Comparison of ENCODE assay signal across 16 cellular contexts in the genomic region with DNA sequence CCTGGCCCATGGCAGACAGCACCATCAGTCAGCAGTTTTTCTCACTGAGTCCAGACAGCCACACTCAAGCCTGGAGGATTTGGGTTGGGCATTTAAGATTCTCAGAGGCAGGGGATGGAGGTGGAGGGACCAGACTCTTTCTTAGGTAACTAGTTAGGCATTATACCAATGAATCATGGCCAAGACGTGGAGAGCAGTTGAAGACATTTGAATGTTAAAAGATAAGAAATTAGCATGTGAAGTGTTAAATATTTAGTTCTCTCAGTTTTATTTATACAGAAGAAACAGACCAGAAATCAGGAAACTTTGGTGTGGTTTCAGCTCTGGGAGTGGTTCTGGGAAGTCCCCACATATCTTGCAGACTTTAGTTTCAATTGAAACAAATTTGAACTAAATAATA. TPM values are rescaled to one million over a fixed set of nuclear protein-coding genes. Genes with fewer than 3 reads are reported as not detected.
DNase-seq lines count a peak whose midpoint lies in the region; TF ChIP-seq lines count a peak whose summit lies in the region.
"Had no signal": no experiment of that assay in that cellular context is flagged by ENCODE, and none has a peak within 500 bp of the region (broad histone marks: within the 10 kb centered on the region; RNA-seq: fewer than 3 reads in every experiment).

No MANE protein-coding gene starts in this region.

- CTCF ChIA-PET in mammary epithelial cell (lab: Charles Lee; ENCODE audit: low non-redundant PET) = no interaction called here

- H3K23ac ChIP-seq in trophoblast cell (ENCODE audit: low read length) = no peak overlapping the region

- no peak overlapping the region for H2AK5ac ChIP-seq in trophoblast cell (ENCODE audit: low read length)

- no peak overlapping the region for H2BK5ac ChIP-seq in trophoblast cell (ENCODE audit: low read depth, low read length, poor library complexity)

- no peaks in the 10 kb centered on the region for H3K27me3 Mint-ChIP-seq in activated T-cell treated with anti-CD3 and anti-CD28 coated beads, Interleukin-2, amount 50 U/mL, for 24 hours

- TF ChIP-seq POLR2A in spleen (IDR thresholded peaks at IDR 0.05) = no peak

- no peak overlapping the region for H3K4ac ChIP-seq in trophoblast cell (ENCODE audit: low read depth, low read length)

- no TSS peak for BruUV-seq in mammary epithelial cell (replicated peaks; lab: Mats Ljungman, UMichigan)

- in situ Hi-C loops in mammary epithelial cell (cut with MboI; ENCODE audit: low sequenced_read_pairs in 2 of 2) = no loop called here

- H4K20me1 ChIP-seq in mammary epithelial cell (ENCODE audit: insufficient read depth, low read length) = no peaks in the 10 kb centered on the region

- H3K9me3 ChIP-seq in NT2/D1 (ENCODE audit: insufficient read depth, low read length) (no peaks in the 10 kb centered on the region), mammary epithelial cell (replicated peaks; ENCODE audit: insufficient read depth, low read length) (no peaks in the 10 kb centered on the region), spleen (no peaks in the 10 kb centered on the region), trophoblast cell (ENCODE audit: insufficient read depth, low read depth, low read length) (no peaks in the 10 kb centered on the region)
- H3K9me3 ChIP-seq: esophagus muscularis mucosa had no signal

- no peaks in the 10 kb centered on the region for H3K79me1 ChIP-seq in trophoblast cell (ENCODE audit: low read length)

- H3K9me3 Mint-ChIP-seq in activated T-cell treated with anti-CD3 and anti-CD28 coated beads, Interleukin-2, amount 50 U/mL, for 24 hours = no peaks in the 10 kb centered on the region

- H3K4me3 ChIP-seq in NT2/D1 (ENCODE audit: insufficient read length, low read depth) (no peak overlapping the region), mammary epithelial cell (replicated peaks in 1 of 3; ENCODE audit: insufficient read depth in 1 of 3, low read depth in 2 of 3, low read length in 3 of 3) (no peak overlapping the region), spleen (no peak overlapping the region), trophoblast cell (ENCODE audit: low read depth, low read length) (no peak overlapping the region)
- H3K4me3 ChIP-seq: esophagus muscularis mucosa, lung had no signal

- H3K4me3 Mint-ChIP-seq in activated T-cell treated with anti-CD3 and anti-CD28 coated beads, Interleukin-2, amount 50 U/mL, for 24 hours = no peak overlapping the region

- no peaks in the 10 kb centered on the region for H3K27me3 ChIP-seq in NT2/D1 (ENCODE audit: insufficient read depth, insufficient read length)
- no peaks in the 10 kb centered on the region for H3K27me3 ChIP-seq in mammary epithelial cell (ENCODE audit: insufficient read depth, low read length)
- H3K27me3 ChIP-seq in spleen (replicated peaks in 1 of 7) = no peaks in the 10 kb centered on the region
- H3K27me3 ChIP-seq in trophoblast cell (ENCODE audit: insufficient read depth, low read length) = no peaks in the 10 kb centered on the region
- H3K27me3 ChIP-seq: esophagus muscularis mucosa had no signal

- peaks cover 69% of the 10 kb centered on the region for H3K79me2 ChIP-seq in mammary epithelial cell (ENCODE audit: insufficient read depth, low read length)
- peaks cover 2% of the 10 kb centered on the region for H3K79me2 ChIP-seq in trophoblast cell (ENCODE audit: control insufficient read depth, insufficient read depth, low read length, poor library complexity)

- H3K4me2 ChIP-seq in mammary epithelial cell (ENCODE audit: insufficient read depth, low read depth, low read length) (no peak overlapping the region), trophoblast cell (ENCODE audit: low read length) (no peak overlapping the region)

- intact Hi-C loops in mammary epithelial cell (cut with micrococcal nuclease) (no loop called here), spleen (cut with DNase I; ENCODE audit: low total_unique reads) (no loop called here)

- H2AFZ ChIP-seq in mammary epithelial cell (ENCODE audit: low read depth, low read length) = no peak overlapping the region
- no peak overlapping the region for H2AFZ ChIP-seq in trophoblast cell (ENCODE audit: insufficient read depth, low read length, poor library complexity)

- dilution Hi-C loops in mammary epithelial cell (cut with HindIII; ENCODE audit: low sequenced_read_pairs) = no loop called here

- no peak for TF ChIP-seq CTCF in mammary epithelial cell (conservative IDR thresholded peaks at IDR 0.05 in 1 of 2, IDR thresholded peaks at IDR 0.05 in 1 of 2; ENCODE audit: extremely low read depth in 1 of 2, insufficient read depth in 1 of 2, low read depth in 1 of 2, low read length in 2 of 2)
- no peak for TF ChIP-seq CTCF in spleen (IDR thresholded peaks at IDR 0.05 in 8 of 11, conservative IDR thresholded peaks at IDR 0.05 in 3 of 11)

- no peak overlapping the region for H4K12ac ChIP-seq in trophoblast cell (ENCODE audit: low read depth, low read length)

- H3K4me1 Mint-ChIP-seq in activated T-cell treated with anti-CD3 and anti-CD28 coated beads, Interleukin-2, amount 50 U/mL, for 24 hours (ENCODE audit: low read depth) = peaks cover 56% of the 10 kb centered on the region

- no peak overlapping the region for H4K91ac ChIP-seq in trophoblast cell (ENCODE audit: low read depth, low read length)

- peaks cover 89% of the 10 kb centered on the region for H3K36me3 Mint-ChIP-seq in activated T-cell treated with anti-CD3 and anti-CD28 coated beads, Interleukin-2, amount 50 U/mL, for 24 hours (ENCODE audit: low read depth)

- H3K27ac Mint-ChIP-seq in activated T-cell treated with anti-CD3 and anti-CD28 coated beads, Interleukin-2, amount 50 U/mL, for 24 hours = peak overlapping the region; percentile 86

- no peak overlapping the region for H2BK12ac ChIP-seq in trophoblast cell (ENCODE audit: low read length)

- no peak overlapping the region for H2BK120ac ChIP-seq in trophoblast cell (ENCODE audit: insufficient read depth, low read length, poor library complexity)

- no peak overlapping the region for H3K9ac ChIP-seq in NT2/D1 (ENCODE audit: insufficient read length, low read depth)
- peak overlapping the region; percentile 8 for H3K9ac ChIP-seq in mammary epithelial cell (ENCODE audit: insufficient read depth, low read length)
- no peak overlapping the region for H3K9ac ChIP-seq in trophoblast cell (ENCODE audit: low read length)

- H3K36me3 ChIP-seq in NT2/D1 (ENCODE audit: insufficient read depth, insufficient read length, low read length) = peaks cover 58% of the 10 kb centered on the region
- peaks cover 35% of the 10 kb centered on the region for H3K36me3 ChIP-seq in mammary epithelial cell (ENCODE audit: insufficient read depth, low read length)
- H3K36me3 ChIP-seq in spleen = peaks cover 0 to 98% (median 62%) of the 10 kb centered on the region in 6 donors
- peaks cover 25 to 34% of the 10 kb centered on the region in 2 experiments for H3K36me3 ChIP-seq in trophoblast cell (ENCODE audit: control insufficient read depth in 1 of 2, insufficient read depth in 2 of 2, low read length in 2 of 2)

- no peak overlapping the region for H3K18ac ChIP-seq in trophoblast cell (ENCODE audit: low read length)

- H3K27ac ChIP-seq in mammary epithelial cell (ENCODE audit: insufficient read depth, low read depth, low read length) (no peak overlapping the region), spleen (peak overlapping the region in 5 of 8 donors; percentile 4 to 60 (median 20)), trophoblast cell (ENCODE audit: low read depth, low read length) (no peak overlapping the region)
- H3K27ac ChIP-seq: esophagus muscularis mucosa had no signal

- H3K4me1 ChIP-seq in NT2/D1 (ENCODE audit: insufficient read depth, insufficient read length) = peaks cover 4% of the 10 kb centered on the region
- H3K4me1 ChIP-seq in mammary epithelial cell (ENCODE audit: insufficient read depth, low read length) = peaks cover 19% of the 10 kb centered on the region
- peaks cover 0 to 58% (median 28%) of the 10 kb centered on the region in 6 donors for H3K4me1 ChIP-seq in spleen
- no peaks in the 10 kb centered on the region for H3K4me1 ChIP-seq in trophoblast cell (ENCODE audit: control insufficient read depth in 1 of 2, insufficient read depth in 2 of 2, low read length in 2 of 2)

- 79% methylated on average over 1 of the region's 1 CpG for whole genome bisulfite sequencing in mammary epithelial cell (ENCODE audit: low coverage, missing lambda C conversion rate)
- 32 to 70% (median 48%) methylated on average over 1 of the region's 1 CpG for WGBS in spleen, 5 donors
- WGBS in trophoblast cell (ENCODE audit: extremely low coverage, insufficient coverage, insufficient read length) = no CpG with 5 or more reads among the region's 1 CpG

- no peak for DNase-seq in activated T-cell treated with anti-CD3 and anti-CD28 coated beads, Interleukin-2, amount 50 U/mL, for 24 hours
- no peak for DNase-seq in activated T-cell treated with anti-CD3 and anti-CD28 coated beads, Interleukin-2, amount 50 U/mL, for 48 hours
- DNase-seq in NT2/D1 (ENCODE audit: low read depth, low spot score) (peak; percentile 30), mammary epithelial cell (no peak), spleen (no peak), trophoblast cell (no peak), NCI-H69 (lab: John Stamatoyannopoulos, UW) (no peak), AG08395 (ENCODE audit: low spot score) (no peak)
- DNase-seq: ACHN; activated effector memory CD4-positive, alpha-beta T cell treated with anti-CD3 and anti-CD28 coated beads, Interleukin-2, amount 50 U/mL, for 16 hours; Karpas-422; NCI-H187 treated with DMSO at 0.1 percent for 48 hours; NCI-H82; SHP77 had no signal

- no peak overlapping the region for H3K14ac ChIP-seq in trophoblast cell (ENCODE audit: low read length)

- H4K8ac ChIP-seq in trophoblast cell (ENCODE audit: low read depth, low read length) = no peak overlapping the region

RNA-seq across cellular contexts. Expression of a gene that starts 9.9 kb away (rescaled TPM):
- 10 to 100 TPM; 67.5 to 98.9 TPM for total RNA-seq in mammary epithelial cell
- polyA plus RNA-seq in mammary epithelial cell = 39.2 TPM
- polyA minus RNA-seq in mammary epithelial cell = 10.6 TPM
- total RNA-seq in spleen = 10 to 100 TPM; 39.6 to 65.4 (median 52.0) TPM
- polyA plus RNA-seq in spleen = 10 to 100 TPM; 18.1 to 25.1 (median 20.2) TPM
- 28.3 and 28.9 TPM in 2 replicates for polyA plus RNA-seq in trophoblast cell (2013)

RNA-seq across cellular contexts. Expression of a gene that starts 10.4 kb away (rescaled TPM):
- 100 to 1,000 TPM in 1 of 2 donors, 10 to 100 TPM in 1; 34.2 to 108 TPM for total RNA-seq in mammary epithelial cell
- 16.5 TPM for polyA plus RNA-seq in mammary epithelial cell
- 14.4 TPM for polyA minus RNA-seq in mammary epithelial cell
- 10 to 100 TPM; 25.9 to 35.7 (median 30.0) TPM for total RNA-seq in spleen
- 10 to 100 TPM; 10.3 to 14.1 (median 11.1) TPM for polyA plus RNA-seq in spleen
- polyA plus RNA-seq in trophoblast cell (2013) = 8.3 and 8.7 TPM in 2 replicates

Comparison
In these comparisons a context has a peak if more than half of its experiments do, and no peak if none do; other contexts are left out.
1. H3K27ac ChIP-seq: peak in spleen (5 of 8); none in mammary epithelial cell (single experiment) and trophoblast cell (single experiment).